ENCODE assay signal across 6 cellular contexts in genomic region chr9:30718483-30718882, GRCh38.
"Had no signal": no experiment of that assay in that cellular context is flagged by ENCODE, and none has a peak within 500 bp of the region (broad histone marks: within the 10 kb centered on the region; RNA-seq: fewer than 3 reads in every experiment).

No MANE protein-coding gene starts in this region.

- H3K4me3 Mint-ChIP-seq: HFFc6 had no signal

- H3K27ac Mint-ChIP-seq: HFFc6 had no signal

- ATAC-seq: K562 had no signal

- DNase-seq: GM23248, GOT3, H7, HFFc6, IMR-90 had no signal
